16 cellular contexts compared by ENCODE assay signal in the genomic region with DNA sequence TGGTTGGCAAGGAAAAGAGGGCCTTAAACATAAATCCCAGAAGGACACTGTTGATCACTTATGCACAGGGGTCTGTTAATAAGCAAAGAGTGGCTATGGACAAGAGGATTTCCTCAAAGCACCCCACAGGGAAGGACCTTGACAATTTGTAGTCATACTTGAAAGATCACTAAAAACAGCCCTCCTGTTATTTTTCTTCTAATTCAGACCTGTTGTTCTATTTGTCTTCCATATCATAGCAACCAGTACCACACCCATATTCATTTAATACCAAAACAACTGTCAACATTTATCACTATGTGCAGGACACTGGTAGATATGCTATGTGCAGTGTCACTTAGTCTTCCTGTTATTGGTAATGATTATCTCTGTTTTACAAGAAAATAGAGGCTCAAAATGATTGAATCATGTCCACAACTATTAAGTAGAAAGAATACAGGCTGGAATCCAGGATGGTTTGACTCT. TPM values are rescaled to one million over a fixed set of nuclear protein-coding genes. Genes with fewer than 3 reads are reported as not detected.
DNase-seq lines count a peak whose midpoint lies in the region; ATAC-seq and TF ChIP-seq lines count a peak whose summit lies in the region.
"Had no signal": no experiment of that assay in that cellular context is flagged by ENCODE, and none has a peak within 500 bp of the region (broad histone marks: within the 10 kb centered on the region; RNA-seq: fewer than 3 reads in every experiment).

No MANE protein-coding gene starts in this region.

- H3K27me3 ChIP-seq in CD4-positive, CD25-positive, alpha-beta regulatory T cell (ENCODE audit: control insufficient read depth, insufficient read depth, low read length), result no peaks in the 10 kb centered on the region
- H3K27me3 ChIP-seq: BLaER1 treated with 17β-estradiol and CSF1 and Interleukin-3, amounts not matched to agents 10 nM and 100 nM; heart left ventricle had no signal

- no peak for TF ChIP-seq CTCF in nephron (IDR thresholded peaks at IDR 0.05; ENCODE audit: unreplicated experiment in 3 of 3)
- no peak for TF ChIP-seq CTCF in GM13976 (IDR thresholded peaks at IDR 0.05; ENCODE audit: borderline replicate concordance, control extremely low read depth, extremely low read depth, insufficient read depth, missing control alignments)

- in situ Hi-C loops in GM13976 (cut with MboI; ENCODE audit: low sequenced_read_pairs, unreplicated experiment), result no loop called here

- peak overlapping the region; percentile 31 to 84 (median 66) for H3K4me3 Mint-ChIP-seq in CD4-positive, CD25-positive, alpha-beta regulatory T cell
- H3K4me3 Mint-ChIP-seq in nephron, result peak overlapping the region; percentile 46 to 74 (median 57)

- no peak for ATAC-seq in CD4-positive, CD25-positive, alpha-beta regulatory T cell (ENCODE audit: low read depth in 2 of 2)
- ATAC-seq in GM21360 (IDR thresholded peaks at IDR 0.05; ENCODE audit: unreplicated experiment) (no peak), HG03432 (IDR thresholded peaks at IDR 0.05; ENCODE audit: unreplicated experiment) (no peak)
- ATAC-seq: heart left ventricle; stimulated activated naive B cell treated with anti-CD40 and anti-IgM and Interleukin-4, amounts not matched to agents 10 μg/mL and 1 μg/mL and 100 μg/mL, for 72 hours had no signal

- peaks cover 4% of the 10 kb centered on the region for H3K27me3 Mint-ChIP-seq in CD4-positive, CD25-positive, alpha-beta regulatory T cell
- peaks cover 3% of the 10 kb centered on the region for H3K27me3 Mint-ChIP-seq in nephron (ENCODE audit: low read depth)
- H3K27me3 Mint-ChIP-seq: stimulated activated naive B cell treated with anti-CD40 and anti-IgM and Interleukin-4, amounts not matched to agents 10 μg/mL and 1 μg/mL and 100 μg/mL, for 72 hours had no signal

- H3K9me3 Mint-ChIP-seq in CD4-positive, CD25-positive, alpha-beta regulatory T cell, result no peaks in the 10 kb centered on the region
- no peaks in the 10 kb centered on the region for H3K9me3 Mint-ChIP-seq in nephron
- H3K9me3 Mint-ChIP-seq: stimulated activated naive B cell treated with anti-CD40 and anti-IgM and Interleukin-4, amounts not matched to agents 10 μg/mL and 1 μg/mL and 100 μg/mL, for 72 hours had no signal

- H3K27ac Mint-ChIP-seq in CD4-positive, CD25-positive, alpha-beta regulatory T cell, result peak overlapping the region; percentile 38 to 87 (median 80)
- peak overlapping the region; percentile 45 to 98 (median 94) for H3K27ac Mint-ChIP-seq in nephron
- H3K27ac Mint-ChIP-seq: stimulated activated naive B cell treated with anti-CD40 and anti-IgM and Interleukin-4, amounts not matched to agents 10 μg/mL and 1 μg/mL and 100 μg/mL, for 72 hours had no signal

- H3K4me1 Mint-ChIP-seq in CD4-positive, CD25-positive, alpha-beta regulatory T cell, result peaks cover 18 to 48% (median 36%) of the 10 kb centered on the region in 4 donors
- H3K4me1 Mint-ChIP-seq in nephron, result peaks cover 44% of the 10 kb centered on the region

- H3K9me3 ChIP-seq in CD4-positive, CD25-positive, alpha-beta regulatory T cell (ENCODE audit: control insufficient read depth in 2 of 2, low read length in 2 of 2), result no peaks in the 10 kb centered on the region
- H3K9me3 ChIP-seq: BLaER1 treated with 17β-estradiol and CSF1 and Interleukin-3, amounts not matched to agents 10 nM and 100 nM; heart left ventricle; SK-N-SH had no signal

- H3K4me3 ChIP-seq in CD4-positive, CD25-positive, alpha-beta regulatory T cell (ENCODE audit: low read depth, low read length), result no peak overlapping the region
- H3K4me3 ChIP-seq: BLaER1 treated with 17β-estradiol and CSF1 and Interleukin-3, amounts not matched to agents 10 nM and 100 nM; heart left ventricle; lung had no signal

- peaks cover 26% of the 10 kb centered on the region for H3K36me3 ChIP-seq in CD4-positive, CD25-positive, alpha-beta regulatory T cell (ENCODE audit: control insufficient read depth, insufficient read depth, low read length)

- peak overlapping the region; percentile 65 for H3K27ac ChIP-seq in CD4-positive, CD25-positive, alpha-beta regulatory T cell (ENCODE audit: insufficient read depth, low read length, poor library complexity, severe bottlenecking)

- peak in 1 of 3 donors; percentile 39 for DNase-seq in CD4-positive, CD25-positive, alpha-beta regulatory T cell
- peak; percentile 60 for DNase-seq in M059J (ENCODE audit: low read depth)
- peak; percentile 34 to 36 for DNase-seq in dermis microvascular lymphatic vessel endothelial cell (ENCODE audit: low read depth in 2 of 2)
- no peak for DNase-seq in GM13976 (ENCODE audit: low spot score)
- no peak for DNase-seq in NCI-H1105 treated with DMSO at 0.1 percent for 48 hours (lab: John Stamatoyannopoulos, UW)
- DNase-seq: activated CD4-positive, CD25-positive, alpha-beta regulatory T cell treated with anti-CD3 and anti-CD28 coated beads, Interleukin-2, amount 50 U/mL, for 72 hours; activated T-cell treated with anti-CD3 and anti-CD28 coated beads, Interleukin-2, amount 50 U/mL, for 1 hour; heart left ventricle; SK-N-SH; stimulated activated CD4-positive, alpha-beta T cell treated with anti-CD3 and anti-CD28 coated beads, Interleukin-2, amount 100 ng/mL, for 48 hours; stimulated activated naive B cell treated with anti-CD40 and anti-IgM and Interleukin-4, amounts not matched to agents 10 μg/mL and 1 μg/mL and 100 μg/mL, for 72 hours had no signal

- peaks cover 7% of the 10 kb centered on the region for H3K36me3 Mint-ChIP-seq in CD4-positive, CD25-positive, alpha-beta regulatory T cell
- H3K36me3 Mint-ChIP-seq in nephron (ENCODE audit: low read depth), result peaks cover 26% of the 10 kb centered on the region

- peaks cover 28% of the 10 kb centered on the region for H3K4me1 ChIP-seq in CD4-positive, CD25-positive, alpha-beta regulatory T cell (ENCODE audit: control insufficient read depth, insufficient read depth, low read length, poor library complexity, severe bottlenecking)

RNA-seq across cellular contexts. Expression of gene DYNLRB1, which starts 3.2 kb away (rescaled TPM):
- 82.6 TPM for total RNA-seq in CD4-positive, CD25-positive, alpha-beta regulatory T cell
- polyA plus RNA-seq in CD4-positive, CD25-positive, alpha-beta regulatory T cell, result 100 to 1,000 TPM; 317 to 369 (median 354) TPM
- total RNA-seq in M059J (2014; rRNA removed; shearing (Covaris generic)), result 305 and 515 TPM in 2 replicates
- 51.5 and 58.9 TPM in 2 replicates for total RNA-seq in dermis microvascular lymphatic vessel endothelial cell

RNA-seq across cellular contexts. Expression of gene MAP1LC3A, which starts 45.5 kb away (rescaled TPM):
- total RNA-seq in CD4-positive, CD25-positive, alpha-beta regulatory T cell, result 23.9 TPM
- 10 to 100 TPM in 1 of 4 donors, 1 to 10 TPM in 3; 3.9 to 11.5 (median 5.4) TPM for polyA plus RNA-seq in CD4-positive, CD25-positive, alpha-beta regulatory T cell
- 59.8 and 72.2 TPM in 2 replicates for total RNA-seq in M059J (2014; rRNA removed; shearing (Covaris generic))
- total RNA-seq in dermis microvascular lymphatic vessel endothelial cell, result 16.6 and 40.2 TPM in 2 replicates

Comparison
In these comparisons a context has a peak if more than half of its experiments do, and no peak if none do; other contexts are left out.
1. DNase-seq: peak in M059J (single experiment) and dermis microvascular lymphatic vessel endothelial cell (2 of 2); none in GM13976 (single experiment) and NCI-H1105 treated with DMSO at 0.1 percent for 48 hours (single experiment).